ENCODE assay signal across 2 cellular contexts in the genomic region with DNA sequence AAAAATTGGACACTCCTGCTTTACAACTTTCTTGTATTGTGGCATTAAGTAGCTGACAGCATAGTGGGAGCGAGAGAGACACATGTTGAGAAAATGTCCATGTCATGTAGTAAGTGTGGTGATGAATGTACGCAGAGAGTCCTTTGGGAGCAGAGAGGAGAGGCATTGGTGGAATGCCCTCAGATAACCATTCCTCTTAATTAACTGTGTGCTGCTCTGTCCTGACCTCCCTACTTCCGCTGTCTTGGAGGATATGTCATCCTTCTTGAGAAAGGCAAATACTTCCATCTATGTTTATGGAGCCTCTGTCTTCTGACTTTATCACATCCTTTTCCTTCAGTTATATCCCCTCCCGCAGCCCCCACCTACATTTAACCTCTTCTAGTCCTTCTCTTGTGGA.
A peak's percentile ranks its signal among the peaks of the same experiment; 100 is the strongest.
TF ChIP-seq lines count a peak whose summit lies in the region.

No MANE protein-coding gene starts in this region.

TF ChIP-seq in liver, 16 proteins besides CTCF, POLR2A, EP300 and RAD21:
- TF ChIP-seq RXRA (IDR thresholded peaks at IDR 0.05) (peak; percentile 18 to 26), TAF1 (conservative IDR thresholded peaks at IDR 0.05) (no peak), FOXA1 (IDR thresholded peaks at IDR 0.05) (no peak), NR2F2 (IDR thresholded peaks at IDR 0.05) (peak; percentile 70), JUND (IDR thresholded peaks at IDR 0.05) (no peak)
- TF ChIP-seq, protein P1, sequence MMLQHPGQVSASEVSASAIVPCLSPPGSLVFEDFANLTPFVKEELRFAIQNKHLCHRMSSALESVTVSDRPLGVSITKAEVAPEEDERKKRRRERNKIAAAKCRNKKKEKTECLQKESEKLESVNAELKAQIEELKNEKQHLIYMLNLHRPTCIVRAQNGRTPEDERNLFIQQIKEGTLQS (IDR thresholded peaks at IDR 0.05), result no peak

TF ChIP-seq in HepG2, 621 proteins besides CTCF, POLR2A, EP300 and RAD21:
- TF ChIP-seq ZNF781 (CRISPR knock-in tag; IDR thresholded peaks at IDR 0.05; ENCODE audit: borderline replicate concordance, not compliant biosample characterization) (no peak), ZNF746 (CRISPR knock-in tag; IDR thresholded peaks at IDR 0.05) (no peak), CBX5 (CRISPR knock-in tag; IDR thresholded peaks at IDR 0.05; ENCODE audit: borderline replicate concordance) (no peak), RBM39 (IDR thresholded peaks at IDR 0.05; ENCODE audit: low read depth, low read length, poor library complexity, severe bottlenecking) (no peak), MTF2 (CRISPR knock-in tag; IDR thresholded peaks at IDR 0.05; ENCODE audit: borderline replicate concordance) (no peak), ZZZ3 (CRISPR knock-in tag; IDR thresholded peaks at IDR 0.05; ENCODE audit: borderline replicate concordance) (no peak), SMAD9 (CRISPR knock-in tag; IDR thresholded peaks at IDR 0.05) (no peak), RBFOX2 (IDR thresholded peaks at IDR 0.05; ENCODE audit: low read depth, low read length) (no peak)
- TF ChIP-seq, protein P2, sequence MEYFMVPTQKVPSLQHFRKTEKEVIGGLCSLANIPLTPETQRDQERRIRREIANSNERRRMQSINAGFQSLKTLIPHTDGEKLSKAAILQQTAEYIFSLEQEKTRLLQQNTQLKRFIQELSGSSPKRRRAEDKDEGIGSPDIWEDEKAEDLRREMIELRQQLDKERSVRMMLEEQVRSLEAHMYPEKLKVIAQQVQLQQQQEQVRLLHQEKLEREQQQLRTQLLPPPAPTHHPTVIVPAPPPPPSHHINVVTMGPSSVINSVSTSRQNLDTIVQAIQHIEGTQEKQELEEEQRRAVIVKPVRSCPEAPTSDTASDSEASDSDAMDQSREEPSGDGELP (IDR thresholded peaks at IDR 0.05; ENCODE audit: borderline replicate concordance, low read depth), result no peak
- TF ChIP-seq, protein P3, sequence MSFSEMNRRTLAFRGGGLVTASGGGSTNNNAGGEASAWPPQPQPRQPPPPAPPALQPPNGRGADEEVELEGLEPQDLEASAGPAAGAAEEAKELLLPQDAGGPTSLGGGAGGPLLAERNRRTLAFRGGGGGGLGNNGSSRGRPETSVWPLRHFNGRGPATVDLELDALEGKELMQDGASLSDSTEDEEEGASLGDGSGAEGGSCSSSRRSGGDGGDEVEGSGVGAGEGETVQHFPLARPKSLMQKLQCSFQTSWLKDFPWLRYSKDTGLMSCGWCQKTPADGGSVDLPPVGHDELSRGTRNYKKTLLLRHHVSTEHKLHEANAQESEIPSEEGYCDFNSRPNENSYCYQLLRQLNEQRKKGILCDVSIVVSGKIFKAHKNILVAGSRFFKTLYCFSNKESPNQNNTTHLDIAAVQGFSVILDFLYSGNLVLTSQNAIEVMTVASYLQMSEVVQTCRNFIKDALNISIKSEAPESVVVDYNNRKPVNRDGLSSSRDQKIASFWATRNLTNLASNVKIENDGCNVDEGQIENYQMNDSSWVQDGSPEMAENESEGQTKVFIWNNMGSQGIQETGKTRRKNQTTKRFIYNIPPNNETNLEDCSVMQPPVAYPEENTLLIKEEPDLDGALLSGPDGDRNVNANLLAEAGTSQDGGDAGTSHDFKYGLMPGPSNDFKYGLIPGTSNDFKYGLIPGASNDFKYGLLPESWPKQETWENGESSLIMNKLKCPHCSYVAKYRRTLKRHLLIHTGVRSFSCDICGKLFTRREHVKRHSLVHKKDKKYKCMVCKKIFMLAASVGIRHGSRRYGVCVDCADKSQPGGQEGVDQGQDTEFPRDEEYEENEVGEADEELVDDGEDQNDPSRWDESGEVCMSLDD (CRISPR knock-in tag; IDR thresholded peaks at IDR 0.05; ENCODE audit: borderline replicate concordance), result no peak
- TF ChIP-seq, protein P4, sequence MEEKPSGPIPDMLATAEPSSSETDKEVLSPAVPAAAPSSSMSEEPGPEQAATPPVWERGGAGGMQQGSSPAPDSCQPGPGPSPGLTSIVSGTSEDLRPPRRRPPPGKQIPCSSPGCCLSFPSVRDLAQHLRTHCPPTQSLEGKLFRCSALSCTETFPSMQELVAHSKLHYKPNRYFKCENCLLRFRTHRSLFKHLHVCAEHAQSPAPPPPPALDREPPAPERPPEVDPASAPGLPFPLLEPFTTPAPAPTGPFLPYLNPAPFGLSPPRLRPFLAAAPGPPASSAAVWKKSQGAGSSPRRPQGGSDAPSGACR (CRISPR knock-in tag; IDR thresholded peaks at IDR 0.05), result no peak
- TF ChIP-seq, protein P5, sequence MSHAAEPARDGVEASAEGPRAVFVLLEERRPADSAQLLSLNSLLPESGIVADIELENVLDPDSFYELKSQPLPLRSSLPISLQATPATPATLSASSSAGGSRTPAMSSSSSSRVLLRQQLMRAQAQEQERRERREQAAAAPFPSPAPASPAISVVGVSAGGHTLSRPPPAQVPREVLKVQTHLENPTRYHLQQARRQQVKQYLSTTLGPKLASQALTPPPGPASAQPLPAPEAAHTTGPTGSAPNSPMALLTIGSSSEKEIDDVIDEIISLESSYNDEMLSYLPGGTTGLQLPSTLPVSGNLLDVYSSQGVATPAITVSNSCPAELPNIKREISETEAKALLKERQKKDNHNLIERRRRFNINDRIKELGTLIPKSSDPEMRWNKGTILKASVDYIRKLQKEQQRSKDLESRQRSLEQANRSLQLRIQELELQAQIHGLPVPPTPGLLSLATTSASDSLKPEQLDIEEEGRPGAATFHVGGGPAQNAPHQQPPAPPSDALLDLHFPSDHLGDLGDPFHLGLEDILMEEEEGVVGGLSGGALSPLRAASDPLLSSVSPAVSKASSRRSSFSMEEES (CRISPR knock-in tag; IDR thresholded peaks at IDR 0.05), result no peak
- TF ChIP-seq, protein P6, sequence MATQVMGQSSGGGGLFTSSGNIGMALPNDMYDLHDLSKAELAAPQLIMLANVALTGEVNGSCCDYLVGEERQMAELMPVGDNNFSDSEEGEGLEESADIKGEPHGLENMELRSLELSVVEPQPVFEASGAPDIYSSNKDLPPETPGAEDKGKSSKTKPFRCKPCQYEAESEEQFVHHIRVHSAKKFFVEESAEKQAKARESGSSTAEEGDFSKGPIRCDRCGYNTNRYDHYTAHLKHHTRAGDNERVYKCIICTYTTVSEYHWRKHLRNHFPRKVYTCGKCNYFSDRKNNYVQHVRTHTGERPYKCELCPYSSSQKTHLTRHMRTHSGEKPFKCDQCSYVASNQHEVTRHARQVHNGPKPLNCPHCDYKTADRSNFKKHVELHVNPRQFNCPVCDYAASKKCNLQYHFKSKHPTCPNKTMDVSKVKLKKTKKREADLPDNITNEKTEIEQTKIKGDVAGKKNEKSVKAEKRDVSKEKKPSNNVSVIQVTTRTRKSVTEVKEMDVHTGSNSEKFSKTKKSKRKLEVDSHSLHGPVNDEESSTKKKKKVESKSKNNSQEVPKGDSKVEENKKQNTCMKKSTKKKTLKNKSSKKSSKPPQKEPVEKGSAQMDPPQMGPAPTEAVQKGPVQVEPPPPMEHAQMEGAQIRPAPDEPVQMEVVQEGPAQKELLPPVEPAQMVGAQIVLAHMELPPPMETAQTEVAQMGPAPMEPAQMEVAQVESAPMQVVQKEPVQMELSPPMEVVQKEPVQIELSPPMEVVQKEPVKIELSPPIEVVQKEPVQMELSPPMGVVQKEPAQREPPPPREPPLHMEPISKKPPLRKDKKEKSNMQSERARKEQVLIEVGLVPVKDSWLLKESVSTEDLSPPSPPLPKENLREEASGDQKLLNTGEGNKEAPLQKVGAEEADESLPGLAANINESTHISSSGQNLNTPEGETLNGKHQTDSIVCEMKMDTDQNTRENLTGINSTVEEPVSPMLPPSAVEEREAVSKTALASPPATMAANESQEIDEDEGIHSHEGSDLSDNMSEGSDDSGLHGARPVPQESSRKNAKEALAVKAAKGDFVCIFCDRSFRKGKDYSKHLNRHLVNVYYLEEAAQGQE (IDR thresholded peaks at IDR 0.05; ENCODE audit: borderline replicate concordance in 1 of 2, low read depth in 1 of 2, low read length in 2 of 2), result no peak
- TF ChIP-seq, protein P7, sequence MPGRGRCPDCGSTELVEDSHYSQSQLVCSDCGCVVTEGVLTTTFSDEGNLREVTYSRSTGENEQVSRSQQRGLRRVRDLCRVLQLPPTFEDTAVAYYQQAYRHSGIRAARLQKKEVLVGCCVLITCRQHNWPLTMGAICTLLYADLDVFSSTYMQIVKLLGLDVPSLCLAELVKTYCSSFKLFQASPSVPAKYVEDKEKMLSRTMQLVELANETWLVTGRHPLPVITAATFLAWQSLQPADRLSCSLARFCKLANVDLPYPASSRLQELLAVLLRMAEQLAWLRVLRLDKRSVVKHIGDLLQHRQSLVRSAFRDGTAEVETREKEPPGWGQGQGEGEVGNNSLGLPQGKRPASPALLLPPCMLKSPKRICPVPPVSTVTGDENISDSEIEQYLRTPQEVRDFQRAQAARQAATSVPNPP (CRISPR knock-in tag; IDR thresholded peaks at IDR 0.05), result no peak
